Comparison of ENCODE assay signal across 14 cellular contexts in genomic region chr21:31195334-31196015, GRCh38.
DNase-seq lines count a peak whose midpoint lies in the region; ATAC-seq and TF ChIP-seq lines count a peak whose summit lies in the region.
"Had no signal": no experiment of that assay in that cellular context is flagged by ENCODE, and none has a peak within 500 bp of the region (broad histone marks: within the 10 kb centered on the region; RNA-seq: fewer than 3 reads in every experiment).

No MANE protein-coding gene starts in this region.

- H3K27me3 ChIP-seq in Caco-2 (replicated peaks; ENCODE audit: control insufficient read depth, insufficient read depth, low read length), result no peaks in the 10 kb centered on the region
- H3K27me3 ChIP-seq: BLaER1 had no signal

- peak overlapping the region; percentile 36 for H3K4me3 Mint-ChIP-seq in activated naive CD8-positive, alpha-beta T cell treated with anti-CD3 and anti-CD28 coated beads for 36 hours
- no peak overlapping the region for H3K4me3 Mint-ChIP-seq in Caco-2 (ENCODE audit: unreplicated experiment)
- H3K4me3 Mint-ChIP-seq: nephron progenitor cell had no signal

- ATAC-seq in GM18907 (IDR thresholded peaks at IDR 0.05; ENCODE audit: unreplicated experiment) (peak; percentile 49), HG03378 (IDR thresholded peaks at IDR 0.05; ENCODE audit: unreplicated experiment) (peak; percentile 70), GM21737 (IDR thresholded peaks at IDR 0.05; ENCODE audit: unreplicated experiment) (no peak)
- ATAC-seq: left ventricle myocardium superior had no signal

- H3K27me3 Mint-ChIP-seq in activated naive CD8-positive, alpha-beta T cell treated with anti-CD3 and anti-CD28 coated beads for 36 hours, result no peaks in the 10 kb centered on the region
- no peaks in the 10 kb centered on the region for H3K27me3 Mint-ChIP-seq in Caco-2 (ENCODE audit: insufficient read depth, unreplicated experiment)

- BruUV-seq in Caco-2 (replicated peaks; lab: Mats Ljungman, UMichigan), result no TSS peak

- no peaks in the 10 kb centered on the region for H3K9me3 Mint-ChIP-seq in activated naive CD8-positive, alpha-beta T cell treated with anti-CD3 and anti-CD28 coated beads for 36 hours
- H3K9me3 Mint-ChIP-seq in Caco-2 (ENCODE audit: unreplicated experiment), result no peaks in the 10 kb centered on the region
- H3K9me3 Mint-ChIP-seq: nephron progenitor cell had no signal

- intact Hi-C loops in Caco-2 (cut with micrococcal nuclease; ENCODE audit: unreplicated experiment), result loop anchor here (5.0 kb wide), 2 partner anchors 152 to 262 kb away; no protein-coding TSS in a partner anchor

- H3K36me3 Mint-ChIP-seq in activated naive CD8-positive, alpha-beta T cell treated with anti-CD3 and anti-CD28 coated beads for 36 hours, result peaks cover 10% of the 10 kb centered on the region
- H3K36me3 Mint-ChIP-seq in Caco-2 (ENCODE audit: insufficient read depth, unreplicated experiment), result no peaks in the 10 kb centered on the region

- H3K36me3 ChIP-seq in Caco-2 (ENCODE audit: control insufficient read depth, insufficient read depth, low read length), result no peaks in the 10 kb centered on the region

- TF ChIP-seq CTCF in GM12865 (IDR thresholded peaks at IDR 0.05; ENCODE audit: insufficient read depth, low read depth, low read length, missing control alignments) (no peak), Caco-2 (IDR thresholded peaks at IDR 0.05; ENCODE audit: insufficient read depth in 1 of 2, low read depth in 1 of 2, low read length in 1 of 2, severe bottlenecking in 1 of 2, unreplicated experiment in 1 of 2) (no peak)

- DNase-seq in GM12865 (ENCODE audit: low read depth) (peak; percentile 29), Caco-2 (no peak)
- DNase-seq in activated naive CD8-positive, alpha-beta T cell treated with anti-CD3 and anti-CD28 coated beads for 36 hours, result no peak
- DNase-seq in effector CD4-positive, alpha-beta T cell, result no peak
- DNase-seq: activated CD8-positive, alpha-beta memory T cell treated with anti-CD3 and anti-CD28 coated beads for 24 hours; left ventricle myocardium superior; NCI-H1436; NCI-H524 treated with DMSO at 0.1 percent for 48 hours; nephron progenitor cell had no signal

- H3K9me3 ChIP-seq in Caco-2, result no peaks in the 10 kb centered on the region

- POLR2A ChIA-PET in Caco-2 (lab: Charles Lee), result interaction anchor here (1.3 kb wide), 1 partner anchor 364 kb away, joined by 4 read pairs; no protein-coding TSS in a partner anchor

- H3K4me1 Mint-ChIP-seq in activated naive CD8-positive, alpha-beta T cell treated with anti-CD3 and anti-CD28 coated beads for 36 hours, result peaks cover 37% of the 10 kb centered on the region
- H3K4me1 Mint-ChIP-seq in Caco-2 (ENCODE audit: low read depth, unreplicated experiment), result peaks cover 11% of the 10 kb centered on the region

- H3K27ac Mint-ChIP-seq in activated naive CD8-positive, alpha-beta T cell treated with anti-CD3 and anti-CD28 coated beads for 36 hours, result peak overlapping the region; percentile 81
- H3K27ac Mint-ChIP-seq in Caco-2 (ENCODE audit: unreplicated experiment), result no peak overlapping the region
- H3K27ac Mint-ChIP-seq: nephron progenitor cell had no signal

- H3K4me1 ChIP-seq in Caco-2, result peaks cover 14% of the 10 kb centered on the region; the same call in 1 of the 2 replicates

- no peak overlapping the region for H3K4me3 ChIP-seq in GM12865 (ENCODE audit: low read depth, low read length)
- H3K4me3 ChIP-seq in Caco-2 (ENCODE audit: low read depth, low read length), result no peak overlapping the region
- H3K4me3 ChIP-seq: BLaER1, coronary artery had no signal

- CTCF ChIA-PET in Caco-2 (lab: Charles Lee), result interaction anchor here (0.8 kb wide), 1 partner anchor 385 kb away, joined by 4 read pairs; no protein-coding TSS in a partner anchor
